In the genomic region with DNA sequence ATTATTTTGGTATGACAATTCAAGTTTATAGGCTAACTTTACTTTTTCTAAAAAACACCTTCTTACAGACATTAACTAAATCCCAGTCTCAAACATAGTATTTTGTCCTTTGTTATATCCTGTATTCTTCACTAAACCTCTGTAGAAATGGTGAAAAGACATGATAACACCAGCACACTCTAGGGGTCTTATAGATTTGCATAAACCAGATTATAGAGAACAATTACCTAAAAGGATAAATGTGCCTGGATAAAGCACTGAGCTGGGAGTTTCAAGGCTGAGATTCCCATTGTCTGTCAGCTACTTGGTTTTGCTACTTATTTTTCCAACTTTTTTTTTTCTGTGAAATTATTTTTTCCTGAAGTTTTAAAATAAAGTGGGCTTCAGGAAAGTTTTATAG, we compare ENCODE assay signal across 20 cellular contexts.
"Had no signal": no experiment of that assay in that cellular context is flagged by ENCODE, and none has a peak within 500 bp of the region (broad histone marks: within the 10 kb centered on the region; RNA-seq: fewer than 3 reads in every experiment).

No MANE protein-coding gene starts in this region.

- DNase-seq: Kasumi-1, MM.1S, NCI-H1092 treated with DMSO at 0.1 percent for 48 hours, NCI-H1436, NCI-H187, NCI-H2029, NCI-H2171 treated with DMSO at 0.1 percent for 48 hours, NCI-H526 treated with DMSO at 0.1 percent for 48 hours, NCI-H774, Right ventricle myocardium superior, RPMI8226, SIG-M5 had no signal

- H3K4me3 Mint-ChIP-seq: IgD-negative memory B cell had no signal

- H3K4me2 ChIP-seq: KMS-11 had no signal

- H3K36me3 ChIP-seq: SJSA1 had no signal

- H3K4me3 ChIP-seq: K562, SJSA1, SK-N-MC had no signal

- H3K36me3 Mint-ChIP-seq: IgD-negative memory B cell had no signal

- H3K4me1 Mint-ChIP-seq: IgD-negative memory B cell had no signal

- H3K4me1 ChIP-seq: SJSA1 had no signal

- H3K27ac Mint-ChIP-seq: IgD-negative memory B cell had no signal

- H3K27me3 Mint-ChIP-seq: IgD-negative memory B cell had no signal

- H3K27me3 ChIP-seq: SJSA1 had no signal

- FAIRE-seq: HTR-8/SVneo, K562, RCC 7860 had no signal

- H3K9ac ChIP-seq: KMS-11 had no signal

- ATAC-seq: K562 had no signal

- H3K27ac ChIP-seq: HL-60, KMS-11, SJSA1, SK-N-MC had no signal
